In genomic region chr10:76560338-76560737, GRCh38 we compare ENCODE assay signal across 19 cellular contexts.
A peak's percentile ranks its signal among the peaks of the same experiment; 100 is the strongest.
DNase-seq lines count a peak whose midpoint lies in the region; ATAC-seq and TF ChIP-seq lines count a peak whose summit lies in the region.
"Had no signal": no experiment of that assay in that cellular context is flagged by ENCODE, and none has a peak within 500 bp of the region (broad histone marks: within the 10 kb centered on the region; RNA-seq: fewer than 3 reads in every experiment).

No MANE protein-coding gene starts in this region.

- DNase-seq in IMR-90 (no peak), uterus (no peak), left cardiac atrium (no peak), NCI-H226 (no peak), G401 (ENCODE audit: low spot score) (no peak)
- DNase-seq: GDM1, H9, KBM-7, NCI-H1105 treated with DMSO at 0.1 percent for 48 hours, NCI-H2029 treated with DMSO at 0.1 percent for 48 hours, NCI-H345, NCI-H524 treated with DMSO at 0.1 percent for 48 hours, Right ventricle myocardium superior had no signal

- WGBS in IMR-90 (ENCODE audit: extremely low coverage in 2 of 2, insufficient read length in 1 of 2), 2 experiments: 100% methylated on average over 1 of the region's 5 CpGs; no CpG with 5 or more reads in 1 of the 2 experiments

- BruUV-seq in IMR-90 (replicated peaks; lab: Mats Ljungman, UMichigan): no TSS peak

- peaks cover 3% of the 10 kb centered on the region for H3K27me3 Mint-ChIP-seq in brain

- peak overlapping the region; percentile 69 for H2BK15ac ChIP-seq in IMR-90 (ENCODE audit: low read depth, low read length)

- H3K9me3 ChIP-seq in IMR-90 (ENCODE audit: control insufficient read depth, insufficient read depth, low read length) (no peaks in the 10 kb centered on the region), uterus (no peaks in the 10 kb centered on the region)
- H3K9me3 ChIP-seq: A549 had no signal

- TF ChIP-seq POLR2A in IMR-90 (IDR thresholded peaks at IDR 0.05; ENCODE audit: low read depth, low read length): no peak
- TF ChIP-seq POLR2A in uterus (IDR thresholded peaks at IDR 0.05): no peak

- peak overlapping the region; percentile 20; the same call in 1 of the 2 replicates for H3K14ac ChIP-seq in IMR-90 (replicated peaks; ENCODE audit: low read depth, low read length)

- H4K20me1 ChIP-seq in IMR-90 (ENCODE audit: insufficient read depth, low read length): no peaks in the 10 kb centered on the region

- H3K27ac ChIP-seq in IMR-90 (ENCODE audit: insufficient read depth, low read length) (no peak overlapping the region), rectal smooth muscle tissue (ENCODE audit: low read depth, low read length) (peak overlapping the region; percentile 28), uterus (peak overlapping the region; percentile 67 to 79)
- H3K27ac ChIP-seq: A549 had no signal

- H3K4me3 ChIP-seq in IMR-90 (ENCODE audit: insufficient read depth, low read depth, low read length) (no peak overlapping the region), rectal smooth muscle tissue (ENCODE audit: low read length) (no peak overlapping the region), uterus (no peak overlapping the region)
- H3K4me3 ChIP-seq: A549 had no signal

- in situ Hi-C loops in IMR-90 (cut with MboI; ENCODE audit: low sequenced_read_pairs) (loop anchor here (25.0 kb wide), 2 partner anchors 427 to 1148 kb away; partner anchors contain the start of gene ZNF503), G401 (cut with HindIII; ENCODE audit: low sequenced_read_pairs) (no loop called here)

- peaks cover 19% of the 10 kb centered on the region for H3K4me1 ChIP-seq in IMR-90 (ENCODE audit: control insufficient read depth, insufficient read depth, low read length)
- H3K4me1 ChIP-seq in rectal smooth muscle tissue (ENCODE audit: control insufficient read depth, insufficient read depth, low read length): peaks cover 23% of the 10 kb centered on the region
- H3K4me1 ChIP-seq in uterus: peaks cover 0 to 4% of the 10 kb centered on the region in 2 donors

- H3K36me3 ChIP-seq in IMR-90 (ENCODE audit: control insufficient read depth, insufficient read depth, low read length) (no peaks in the 10 kb centered on the region), rectal smooth muscle tissue (ENCODE audit: control insufficient read depth, insufficient read depth, low read length) (no peaks in the 10 kb centered on the region), uterus (no peaks in the 10 kb centered on the region)

- TF ChIP-seq CTCF in IMR-90 (conservative IDR thresholded peaks at IDR 0.05; ENCODE audit: low read depth, low read length): no peak
- TF ChIP-seq CTCF in brain (conservative IDR thresholded peaks at IDR 0.05): no peak
- no peak for TF ChIP-seq CTCF in uterus (IDR thresholded peaks at IDR 0.05)

- no peak overlapping the region for H3K56ac ChIP-seq in IMR-90 (ENCODE audit: extremely low read depth, insufficient read depth, low read length)

- no peak overlapping the region for H3K23ac ChIP-seq in IMR-90 (ENCODE audit: low read depth, low read length)

- peak overlapping the region; percentile 96 for H3K18ac ChIP-seq in IMR-90 (ENCODE audit: low read depth, low read length)

- H3K9me3 Mint-ChIP-seq in brain: peaks cover 0 to 2% (median 0%) of the 10 kb centered on the region in 5 experiments
- H3K9me3 Mint-ChIP-seq: CD14-positive monocyte, H9, HFFc6 had no signal

- no peak overlapping the region for H3K4me2 ChIP-seq in IMR-90 (ENCODE audit: low read depth, low read length)
- H3K4me2 ChIP-seq: A549 had no signal

- H4K5ac ChIP-seq in IMR-90 (ENCODE audit: low read depth, low read length): peak overlapping the region; percentile 100; the same call in 1 of the 2 replicates

- no peak overlapping the region for H2AFZ ChIP-seq in IMR-90 (replicated peaks; ENCODE audit: low read length, poor library complexity)

- POLR2A ChIA-PET in IMR-90 (lab: Charles Lee; ENCODE audit: unreplicated experiment): no interaction called here

- no peak for ATAC-seq in IMR-90 (ENCODE audit: low read depth)
- ATAC-seq in left cardiac atrium: no peak
- ATAC-seq: A549 had no signal

- TF ChIP-seq RAD21 in IMR-90 (IDR thresholded peaks at IDR 0.05; ENCODE audit: low read length): no peak

- peak overlapping the region; percentile 87 for H2BK5ac ChIP-seq in IMR-90 (ENCODE audit: low read depth, low read length, poor library complexity, severe bottlenecking)

- peak overlapping the region; percentile 41 for H4K91ac ChIP-seq in IMR-90 (ENCODE audit: insufficient read depth, low read depth, low read length)

- intact Hi-C loops in IMR-90 (cut with micrococcal nuclease) (no loop called here), uterus (cut with DNase I; ENCODE audit: low total_unique reads) (no loop called here), left cardiac atrium (cut with DNase I) (no loop called here)

- H3K4me3 Mint-ChIP-seq in brain: peak overlapping the region in 1 of 5 experiments; percentile 47
- H3K4me3 Mint-ChIP-seq: B cell, CD14-positive monocyte, H9, HFFc6 had no signal

- H4K8ac ChIP-seq in IMR-90 (ENCODE audit: low read depth in 2 of 2, low read length in 2 of 2): no peak overlapping the region

- peaks cover 18% of the 10 kb centered on the region for H3K4me1 Mint-ChIP-seq in brain
- H3K4me1 Mint-ChIP-seq: B cell, H9 had no signal

- dilution Hi-C loops in IMR-90 (cut with HindIII; ENCODE audit: low sequenced_read_pairs, unreplicated experiment): no loop called here

- no peak overlapping the region for H3K9ac ChIP-seq in IMR-90 (ENCODE audit: low read depth, low read length)
- H3K9ac ChIP-seq in rectal smooth muscle tissue (ENCODE audit: low read length): no peak overlapping the region

- peaks cover 17% of the 10 kb centered on the region for H3K9me1 ChIP-seq in IMR-90 (ENCODE audit: insufficient read depth, low read length)

- peak overlapping the region; percentile 64; the same call in 1 of the 2 replicates for H2AK5ac ChIP-seq in IMR-90 (ENCODE audit: low read depth, low read length)

- peak overlapping the region; percentile 79 for H3K4ac ChIP-seq in IMR-90 (ENCODE audit: low read depth, low read length)

- CTCF ChIA-PET in IMR-90 (lab: Yijun Ruan, JAX): no interaction called here

- no peak overlapping the region for H2AK9ac ChIP-seq in IMR-90 (replicated peaks; ENCODE audit: low read depth, low read length, poor library complexity)

- H2BK120ac ChIP-seq in IMR-90 (ENCODE audit: low read depth, low read length): peak overlapping the region; percentile 88

- peak overlapping the region; percentile 85 for H2BK20ac ChIP-seq in IMR-90 (ENCODE audit: low read depth, low read length)

- H3K79me1 ChIP-seq in IMR-90 (ENCODE audit: low read depth in 1 of 2, low read length in 2 of 2): no peaks in the 10 kb centered on the region

- H3K27ac Mint-ChIP-seq in brain: peak overlapping the region in 4 of 5 experiments; percentile 13 to 88 (median 58)
- H3K27ac Mint-ChIP-seq: B cell, CD14-positive monocyte, H9 had no signal

- H3K36me3 Mint-ChIP-seq in brain: no peaks in the 10 kb centered on the region

- peaks cover 5% of the 10 kb centered on the region for H3K27me3 ChIP-seq in IMR-90 (ENCODE audit: control insufficient read depth, insufficient read depth, low read length)
- H3K27me3 ChIP-seq in rectal smooth muscle tissue (ENCODE audit: control insufficient read depth, insufficient read depth, low read length): no peaks in the 10 kb centered on the region
- no peaks in the 10 kb centered on the region for H3K27me3 ChIP-seq in uterus

TF ChIP-seq in IMR-90, 13 proteins besides CTCF, POLR2A, EP300 and RAD21:
- no peak for TF ChIP-seq RCOR1 (IDR thresholded peaks at IDR 0.05; ENCODE audit: insufficient replicate concordance, low read length)
- TF ChIP-seq NFE2L2 (IDR thresholded peaks at IDR 0.05; ENCODE audit: low read depth, low read length): no peak
- TF ChIP-seq CHD1 (IDR thresholded peaks at IDR 0.05; ENCODE audit: low read depth, low read length): no peak
